In genomic region chr20:32551693-32552092, GRCh38 we compare ENCODE assay signal across 1 cellular context.
TF ChIP-seq lines count a peak whose summit lies in the region.

No MANE protein-coding gene starts in this region.

TF ChIP-seq in HepG2, 621 proteins besides CTCF, POLR2A, EP300 and RAD21 (continues in another document):
- peak; percentile 38; the same call in 1 of the 2 replicates for TF ChIP-seq ZSCAN25 (CRISPR knock-in tag; IDR thresholded peaks at IDR 0.05)
- TF ChIP-seq ZNF460 (CRISPR knock-in tag; IDR thresholded peaks at IDR 0.05; ENCODE audit: borderline replicate concordance): peak; percentile 47; the same call in 1 of the 2 replicates
- peak; percentile 68; the same call in 1 of the 2 replicates for TF ChIP-seq ZSCAN31 (CRISPR knock-in tag; IDR thresholded peaks at IDR 0.05; ENCODE audit: low read depth)
- TF ChIP-seq, protein P1, sequence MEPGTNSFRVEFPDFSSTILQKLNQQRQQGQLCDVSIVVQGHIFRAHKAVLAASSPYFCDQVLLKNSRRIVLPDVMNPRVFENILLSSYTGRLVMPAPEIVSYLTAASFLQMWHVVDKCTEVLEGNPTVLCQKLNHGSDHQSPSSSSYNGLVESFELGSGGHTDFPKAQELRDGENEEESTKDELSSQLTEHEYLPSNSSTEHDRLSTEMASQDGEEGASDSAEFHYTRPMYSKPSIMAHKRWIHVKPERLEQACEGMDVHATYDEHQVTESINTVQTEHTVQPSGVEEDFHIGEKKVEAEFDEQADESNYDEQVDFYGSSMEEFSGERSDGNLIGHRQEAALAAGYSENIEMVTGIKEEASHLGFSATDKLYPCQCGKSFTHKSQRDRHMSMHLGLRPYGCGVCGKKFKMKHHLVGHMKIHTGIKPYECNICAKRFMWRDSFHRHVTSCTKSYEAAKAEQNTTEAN (CRISPR knock-in tag; conservative IDR thresholded peaks at IDR 0.05): 0 out of 2 replicates have a peak, but pooled peaks have one; percentile 8
- TF ChIP-seq HNF4G (IDR thresholded peaks at IDR 0.05; ENCODE audit: borderline replicate concordance, low read depth, low read length): peak; percentile 37; the same call in 1 of the 2 replicates
- no peak; the same call in 1 of the 2 replicates for TF ChIP-seq HNF4G (CRISPR knock-in tag; IDR thresholded peaks at IDR 0.05; ENCODE audit: borderline replicate concordance, low read depth)
- TF ChIP-seq PATZ1 (CRISPR knock-in tag; IDR thresholded peaks at IDR 0.05): peak; percentile 68
- TF ChIP-seq DPF2 (CRISPR knock-in tag; IDR thresholded peaks at IDR 0.05; ENCODE audit: borderline replicate concordance, low read depth): peak; percentile 69; the same call in 1 of the 2 replicates
- TF ChIP-seq ZNF788 (CRISPR knock-in tag; IDR thresholded peaks at IDR 0.05; ENCODE audit: borderline replicate concordance): peak; percentile 83; the same call in 1 of the 2 replicates
- TF ChIP-seq, protein P2, sequence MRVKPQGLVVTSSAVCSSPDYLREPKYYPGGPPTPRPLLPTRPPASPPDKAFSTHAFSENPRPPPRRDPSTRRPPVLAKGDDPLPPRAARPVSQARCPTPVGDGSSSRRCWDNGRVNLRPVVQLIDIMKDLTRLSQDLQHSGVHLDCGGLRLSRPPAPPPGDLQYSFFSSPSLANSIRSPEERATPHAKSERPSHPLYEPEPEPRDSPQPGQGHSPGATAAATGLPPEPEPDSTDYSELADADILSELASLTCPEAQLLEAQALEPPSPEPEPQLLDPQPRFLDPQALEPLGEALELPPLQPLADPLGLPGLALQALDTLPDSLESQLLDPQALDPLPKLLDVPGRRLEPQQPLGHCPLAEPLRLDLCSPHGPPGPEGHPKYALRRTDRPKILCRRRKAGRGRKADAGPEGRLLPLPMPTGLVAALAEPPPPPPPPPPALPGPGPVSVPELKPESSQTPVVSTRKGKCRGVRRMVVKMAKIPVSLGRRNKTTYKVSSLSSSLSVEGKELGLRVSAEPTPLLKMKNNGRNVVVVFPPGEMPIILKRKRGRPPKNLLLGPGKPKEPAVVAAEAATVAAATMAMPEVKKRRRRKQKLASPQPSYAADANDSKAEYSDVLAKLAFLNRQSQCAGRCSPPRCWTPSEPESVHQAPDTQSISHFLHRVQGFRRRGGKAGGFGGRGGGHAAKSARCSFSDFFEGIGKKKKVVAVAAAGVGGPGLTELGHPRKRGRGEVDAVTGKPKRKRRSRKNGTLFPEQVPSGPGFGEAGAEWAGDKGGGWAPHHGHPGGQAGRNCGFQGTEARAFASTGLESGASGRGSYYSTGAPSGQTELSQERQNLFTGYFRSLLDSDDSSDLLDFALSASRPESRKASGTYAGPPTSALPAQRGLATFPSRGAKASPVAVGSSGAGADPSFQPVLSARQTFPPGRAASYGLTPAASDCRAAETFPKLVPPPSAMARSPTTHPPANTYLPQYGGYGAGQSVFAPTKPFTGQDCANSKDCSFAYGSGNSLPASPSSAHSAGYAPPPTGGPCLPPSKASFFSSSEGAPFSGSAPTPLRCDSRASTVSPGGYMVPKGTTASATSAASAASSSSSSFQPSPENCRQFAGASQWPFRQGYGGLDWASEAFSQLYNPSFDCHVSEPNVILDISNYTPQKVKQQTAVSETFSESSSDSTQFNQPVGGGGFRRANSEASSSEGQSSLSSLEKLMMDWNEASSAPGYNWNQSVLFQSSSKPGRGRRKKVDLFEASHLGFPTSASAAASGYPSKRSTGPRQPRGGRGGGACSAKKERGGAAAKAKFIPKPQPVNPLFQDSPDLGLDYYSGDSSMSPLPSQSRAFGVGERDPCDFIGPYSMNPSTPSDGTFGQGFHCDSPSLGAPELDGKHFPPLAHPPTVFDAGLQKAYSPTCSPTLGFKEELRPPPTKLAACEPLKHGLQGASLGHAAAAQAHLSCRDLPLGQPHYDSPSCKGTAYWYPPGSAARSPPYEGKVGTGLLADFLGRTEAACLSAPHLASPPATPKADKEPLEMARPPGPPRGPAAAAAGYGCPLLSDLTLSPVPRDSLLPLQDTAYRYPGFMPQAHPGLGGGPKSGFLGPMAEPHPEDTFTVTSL (CRISPR knock-in tag; IDR thresholded peaks at IDR 0.05; ENCODE audit: borderline replicate concordance): peak; percentile 54; the same call in 1 of the 2 replicates
- TF ChIP-seq IKZF4 (CRISPR knock-in tag; IDR thresholded peaks at IDR 0.05; ENCODE audit: borderline replicate concordance, low read depth, not compliant biosample characterization): no peak
- no peak for TF ChIP-seq ZNF549 (CRISPR knock-in tag; IDR thresholded peaks at IDR 0.05)
- peak; percentile 90 for TF ChIP-seq SP5 (CRISPR knock-in tag; IDR thresholded peaks at IDR 0.05; ENCODE audit: borderline replicate concordance, low read depth)
- no peak for TF ChIP-seq ZNF224 (CRISPR knock-in tag; IDR thresholded peaks at IDR 0.05)
- peak; percentile 91 for TF ChIP-seq MED1 (CRISPR knock-in tag; IDR thresholded peaks at IDR 0.05)
- peak; percentile 14; the same call in 1 of the 2 replicates for TF ChIP-seq PPARG (CRISPR knock-in tag; conservative IDR thresholded peaks at IDR 0.05)
- TF ChIP-seq STAG1 (CRISPR knock-in tag; IDR thresholded peaks at IDR 0.05): peak; percentile 15; the same call in 1 of the 2 replicates
- no peak for TF ChIP-seq ZNF317 (CRISPR knock-in tag; IDR thresholded peaks at IDR 0.05)
- TF ChIP-seq, protein P3, sequence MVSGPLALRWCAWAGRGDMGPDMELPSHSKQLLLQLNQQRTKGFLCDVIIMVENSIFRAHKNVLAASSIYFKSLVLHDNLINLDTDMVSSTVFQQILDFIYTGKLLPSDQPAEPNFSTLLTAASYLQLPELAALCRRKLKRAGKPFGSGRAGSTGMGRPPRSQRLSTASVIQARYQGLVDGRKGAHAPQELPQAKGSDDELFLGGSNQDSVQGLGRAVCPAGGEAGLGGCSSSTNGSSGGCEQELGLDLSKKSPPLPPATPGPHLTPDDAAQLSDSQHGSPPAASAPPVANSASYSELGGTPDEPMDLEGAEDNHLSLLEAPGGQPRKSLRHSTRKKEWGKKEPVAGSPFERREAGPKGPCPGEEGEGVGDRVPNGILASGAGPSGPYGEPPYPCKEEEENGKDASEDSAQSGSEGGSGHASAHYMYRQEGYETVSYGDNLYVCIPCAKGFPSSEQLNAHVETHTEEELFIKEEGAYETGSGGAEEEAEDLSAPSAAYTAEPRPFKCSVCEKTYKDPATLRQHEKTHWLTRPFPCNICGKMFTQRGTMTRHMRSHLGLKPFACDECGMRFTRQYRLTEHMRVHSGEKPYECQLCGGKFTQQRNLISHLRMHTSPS (CRISPR knock-in tag; IDR thresholded peaks at IDR 0.05; ENCODE audit: low read depth): peak; percentile 66; the same call in 1 of the 2 replicates
- TF ChIP-seq, protein P4, sequence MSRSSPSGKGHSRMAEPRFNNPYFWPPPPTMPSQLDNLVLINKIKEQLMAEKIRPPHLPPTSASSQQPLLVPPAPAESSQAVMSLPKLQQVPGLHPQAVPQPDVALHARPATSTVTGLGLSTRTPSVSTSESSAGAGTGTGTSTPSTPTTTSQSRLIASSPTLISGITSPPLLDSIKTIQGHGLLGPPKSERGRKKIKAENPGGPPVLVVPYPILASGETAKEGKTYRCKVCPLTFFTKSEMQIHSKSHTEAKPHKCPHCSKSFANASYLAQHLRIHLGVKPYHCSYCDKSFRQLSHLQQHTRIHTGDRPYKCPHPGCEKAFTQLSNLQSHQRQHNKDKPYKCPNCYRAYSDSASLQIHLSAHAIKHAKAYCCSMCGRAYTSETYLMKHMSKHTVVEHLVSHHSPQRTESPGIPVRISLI (CRISPR knock-in tag; IDR thresholded peaks at IDR 0.05; ENCODE audit: borderline replicate concordance): peak; percentile 89
- peak; percentile 50; the same call in 1 of the 2 replicates for TF ChIP-seq TBX2 (CRISPR knock-in tag; IDR thresholded peaks at IDR 0.05; ENCODE audit: borderline replicate concordance)
- peak; percentile 75 for TF ChIP-seq GATAD2A (CRISPR knock-in tag; IDR thresholded peaks at IDR 0.05)
- TF ChIP-seq ZNF547 (CRISPR knock-in tag; IDR thresholded peaks at IDR 0.05): 0 out of 2 replicates have a peak, but pooled peaks have one; percentile 24
- peak; percentile 84 for TF ChIP-seq NCOR1 (IDR thresholded peaks at IDR 0.05; ENCODE audit: borderline replicate concordance, low read length)
- peak; percentile 15; the same call in 1 of the 2 replicates for TF ChIP-seq FOXP4 (CRISPR knock-in tag; IDR thresholded peaks at IDR 0.05)
- 0 out of 2 replicates have a peak, but pooled peaks have one; percentile 30 for TF ChIP-seq ZSCAN20 (CRISPR knock-in tag; IDR thresholded peaks at IDR 0.05; ENCODE audit: borderline replicate concordance)
- peak; percentile 36; the same call in 1 of the 2 replicates for TF ChIP-seq HOXA3 (CRISPR knock-in tag; IDR thresholded peaks at IDR 0.05)
- TF ChIP-seq CHD4 (IDR thresholded peaks at IDR 0.05; ENCODE audit: borderline replicate concordance, low read length): peak; percentile 87; the same call in 1 of the 2 replicates
- TF ChIP-seq ISL2 (CRISPR knock-in tag; IDR thresholded peaks at IDR 0.05): no peak; the same call in 1 of the 2 replicates
- TF ChIP-seq ADNP (CRISPR knock-in tag; IDR thresholded peaks at IDR 0.05): peak; percentile 82; the same call in 1 of the 2 replicates
- TF ChIP-seq FOXA1 (IDR thresholded peaks at IDR 0.05): no peak
- 0 out of 2 replicates have a peak, but pooled peaks have one; percentile 22 for TF ChIP-seq FOXA1 (CRISPR knock-in tag; IDR thresholded peaks at IDR 0.05)
- TF ChIP-seq ZNF343 (CRISPR knock-in tag; IDR thresholded peaks at IDR 0.05): no peak
- TF ChIP-seq ZNF280D (CRISPR knock-in tag; IDR thresholded peaks at IDR 0.05): 0 out of 2 replicates have a peak, but pooled peaks have one; percentile 36
- TF ChIP-seq DZIP1 (CRISPR knock-in tag; IDR thresholded peaks at IDR 0.05): no peak
- TF ChIP-seq ZNF709 (CRISPR knock-in tag; IDR thresholded peaks at IDR 0.05): no peak
- TF ChIP-seq PTBP1 (IDR thresholded peaks at IDR 0.05; ENCODE audit: low read depth, low read length, poor library complexity, severe bottlenecking): no peak
